27 cellular contexts compared by ENCODE assay signal in genomic region chr1:177249231-177249630, GRCh38.
"Had no signal": no experiment of that assay in that cellular context is flagged by ENCODE, and none has a peak within 500 bp of the region (broad histone marks: within the 10 kb centered on the region; RNA-seq: fewer than 3 reads in every experiment).

No MANE protein-coding gene starts in this region.

- ATAC-seq: naive thymus-derived CD4-positive, alpha-beta T cell; natural killer cell treated with Interleukin-12 subunit alpha and Interleukin-12 subunit beta and Interleukin-15 and Interleukin-18, amount 100 ng/mL, for 72 hours; pancreas; right cardiac atrium; sciatic nerve; stimulated activated memory B cell treated with anti-CD40 and anti-IgM and Interleukin-4, amounts not matched to agents 10 μg/mL and 1 μg/mL and 100 μg/mL, for 72 hours; stimulated activated naive CD8-positive, alpha-beta T cell treated with anti-CD3 and anti-CD28 coated beads, Interleukin-15, amount 100 ng/mL, for 72 hours had no signal

- DNase-seq: hypothalamus; immature natural killer cell; kidney; left ventricle myocardium inferior; mesendoderm; naive thymus-derived CD4-positive, alpha-beta T cell; nucleus accumbens; pancreas; posterior cingulate gyrus; retina; right cardiac atrium; stimulated activated CD4-positive, alpha-beta T cell treated with anti-CD3 and anti-CD28 coated beads, Interleukin-1b, Interleukin-23, amount 100 ng/mL, for 48 hours; stimulated activated CD4-positive, alpha-beta T cell treated with anti-CD3 and anti-CD28 coated beads, Interleukin-2, amount 100 ng/mL, for 48 hours; stimulated activated CD4-positive, alpha-beta T cell treated with anti-CD3 and anti-CD28 coated beads, Interleukin-4, amount 100 ng/mL, for 4 hours; stimulated activated CD8-positive, alpha-beta memory T cell treated with anti-CD3 and anti-CD28 coated beads, Interleukin-4, amount 100 ng/mL, for 48 hours; stimulated activated naive CD4-positive, alpha-beta T cell treated with Interleukin-2 at 50 U/mL for 16 hours; stimulated activated naive CD8-positive, alpha-beta T cell treated with anti-CD3 and anti-CD28 coated beads, Interleukin-15, amount 100 ng/mL, for 72 hours; substantia nigra; upper lobe of left lung had no signal

- H3K9me3 ChIP-seq: left ventricle myocardium inferior, pancreas, prostate gland, tibial nerve, upper lobe of left lung, vagina had no signal

- H3K27ac ChIP-seq: left ventricle myocardium inferior, pancreas, prostate gland, skin epidermis, tibial nerve, upper lobe of left lung, vagina had no signal

- H3K4me3 ChIP-seq: left ventricle myocardium inferior, lung, pancreas, prostate gland, skin epidermis, tibial nerve, upper lobe of left lung, vagina had no signal

- H3K4me1 ChIP-seq: left ventricle myocardium inferior, pancreas, prostate gland, upper lobe of left lung, vagina had no signal

- H3K36me3 ChIP-seq: left ventricle myocardium inferior, pancreas, prostate gland, tibial nerve, upper lobe of left lung, vagina had no signal

- H3K27me3 ChIP-seq: pancreas, tibial nerve, upper lobe of left lung, vagina had no signal
